ENCODE assay signal across 18 cellular contexts in the genomic region with DNA sequence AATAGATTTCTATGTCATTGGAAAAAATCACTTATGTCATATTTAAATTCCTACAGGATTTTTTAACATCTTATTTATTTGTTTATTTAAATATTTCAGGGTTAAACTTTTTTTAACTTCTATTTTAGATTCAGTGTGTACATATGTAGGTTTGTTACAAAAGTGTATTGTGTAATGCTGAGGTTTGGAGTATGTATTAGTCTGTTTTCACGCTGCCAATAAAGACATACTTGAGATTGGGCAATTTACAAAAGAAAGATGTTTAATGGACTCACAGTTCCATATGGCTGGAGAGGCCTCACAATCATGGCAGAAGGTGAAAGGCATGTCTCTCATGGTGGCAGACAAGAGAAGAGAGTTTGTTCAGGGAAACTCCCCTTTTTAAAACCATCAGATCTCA.
"Had no signal": no experiment of that assay in that cellular context is flagged by ENCODE, and none has a peak within 500 bp of the region (broad histone marks: within the 10 kb centered on the region; RNA-seq: fewer than 3 reads in every experiment).

No MANE protein-coding gene starts in this region.

- H3K27me3 ChIP-seq: tibial nerve, uterus had no signal

- FAIRE-seq: colon had no signal

- H3K9me3 ChIP-seq: uterus had no signal

- ATAC-seq: activated CD4-positive, alpha-beta T cell treated with anti-CD3 and anti-CD28 coated beads for 36 hours; activated CD8-positive, alpha-beta memory T cell treated with anti-CD3 and anti-CD28 coated beads, Interleukin-2, amount 10 ng/mL, durations not matched to agents 7 days and 5 days; stimulated activated naive CD8-positive, alpha-beta T cell treated with anti-CD3 and anti-CD28 coated beads, Interleukin-15, Interleukin-2, amounts not matched to agents 100 U/mL and 50 U/mL, for 24 hours; WTC11 had no signal

- H3K36me3 ChIP-seq: left ventricle myocardium inferior, tibial nerve, uterus had no signal

- H3K4me3 ChIP-seq: left ventricle myocardium inferior, tibial nerve, uterus had no signal

- H3K27ac ChIP-seq: left ventricle myocardium inferior, tibial nerve, uterus had no signal

- H3K4me1 ChIP-seq: left ventricle myocardium inferior, tibial nerve, uterus had no signal

- DNase-seq: activated CD4-positive, alpha-beta memory T cell treated with anti-CD3 and anti-CD28 coated beads for 36 hours; activated CD4-positive, alpha-beta T cell treated with anti-CD3 and anti-CD28 coated beads for 36 hours; activated CD8-positive, alpha-beta memory T cell treated with anti-CD3 and anti-CD28 coated beads, Interleukin-2, amount 10 ng/mL, durations not matched to agents 7 days and 5 days; activated naive CD4-positive, alpha-beta T cell; activated naive CD8-positive, alpha-beta T cell treated with anti-CD3 and anti-CD28 coated beads for 36 hours; amygdala; caudate nucleus; endodermal cell; foreskin melanocyte; head of caudate nucleus; kidney glomerular epithelial cell; left ventricle myocardium inferior; stimulated activated CD4-positive, alpha-beta T cell treated with anti-CD3 and anti-CD28 coated beads, Interleukin-2, amount 100 ng/mL, for 24 hours; stimulated activated naive CD8-positive, alpha-beta T cell treated with anti-CD3 and anti-CD28 coated beads, Interleukin-15, Interleukin-2, amounts not matched to agents 100 U/mL and 50 U/mL, for 24 hours; uterus had no signal
